18 cellular contexts compared by ENCODE assay signal in genomic region chr4:147312376-147313046, GRCh38.
DNase-seq lines count a peak whose midpoint lies in the region; ATAC-seq and TF ChIP-seq lines count a peak whose summit lies in the region.
"Had no signal": no experiment of that assay in that cellular context is flagged by ENCODE, and none has a peak within 500 bp of the region (broad histone marks: within the 10 kb centered on the region; RNA-seq: fewer than 3 reads in every experiment).

No MANE protein-coding gene starts in this region.

- POLR2A ChIA-PET in A673 (lab: Charles Lee; ENCODE audit: low non-redundant PET) = no interaction called here

- peaks cover 24% of the 10 kb centered on the region for H3K4me1 ChIP-seq in A673 (ENCODE audit: insufficient read depth, low read length, poor library complexity, severe bottlenecking)

- CTCF ChIA-PET in A673 (lab: Charles Lee) = no interaction called here

- H3K27ac ChIP-seq in A673 (ENCODE audit: low read depth, low read length, poor library complexity, severe bottlenecking) = peak overlapping the region; percentile 62
- H3K27ac ChIP-seq: brain microvascular endothelial cell, KMS-11 had no signal

- ATAC-seq in GM21367 (IDR thresholded peaks at IDR 0.05; ENCODE audit: unreplicated experiment) = no peak
- no peak for ATAC-seq in GM19023 (IDR thresholded peaks at IDR 0.05; ENCODE audit: unreplicated experiment)
- no peak for ATAC-seq in GM21381 (IDR thresholded peaks at IDR 0.05; ENCODE audit: unreplicated experiment)
- ATAC-seq: Panc1 had no signal

- no peaks in the 10 kb centered on the region for H3K27me3 ChIP-seq in A673 (replicated peaks; ENCODE audit: insufficient read depth, low read depth, low read length, poor library complexity)
- H3K27me3 ChIP-seq: brain microvascular endothelial cell had no signal

- H3K4me3 Mint-ChIP-seq in nephron = peak overlapping the region in 2 of 3 experiments; percentile 1 to 11
- no peak overlapping the region for H3K4me3 Mint-ChIP-seq in activated naive CD8-positive, alpha-beta T cell treated with anti-CD3 and anti-CD28 coated beads for 36 hours

- TF ChIP-seq CTCF in A673 (conservative IDR thresholded peaks at IDR 0.05; ENCODE audit: low read depth, low read length) = no peak
- TF ChIP-seq CTCF in fibroblast of mammary gland (conservative IDR thresholded peaks at IDR 0.05; ENCODE audit: control insufficient read depth, insufficient read depth, low read depth, low read length) = no peak
- TF ChIP-seq CTCF in nephron (IDR thresholded peaks at IDR 0.05; ENCODE audit: unreplicated experiment in 3 of 3) = no peak

- DNase-seq in A673 (ENCODE audit: low spot score) (peak; percentile 88), M059J (ENCODE audit: low read depth) (peak; percentile 75), fibroblast of mammary gland (ENCODE audit: low read depth) (peak; percentile 44)
- DNase-seq in activated naive CD8-positive, alpha-beta T cell treated with anti-CD3 and anti-CD28 coated beads for 36 hours = no peak
- DNase-seq: activated CD8-positive, alpha-beta memory T cell treated with anti-CD3 and anti-CD28 coated beads for 24 hours; activated effector memory CD4-positive, alpha-beta T cell treated with anti-CD3 and anti-CD28 coated beads, Interleukin-2, amount 50 U/mL, for 16 hours; brain microvascular endothelial cell; effector CD8-positive, alpha-beta T cell; NCI-H1694 treated with DMSO at 0.1 percent for 48 hours; NCI-H526 treated with DMSO at 0.1 percent for 48 hours; substantia nigra; SW 1271 had no signal

- no peaks in the 10 kb centered on the region for H3K36me3 ChIP-seq in A673 (ENCODE audit: insufficient read depth, low read length, poor library complexity, severe bottlenecking)
- H3K36me3 ChIP-seq: brain microvascular endothelial cell had no signal

- H3K4me3 ChIP-seq in A673 (ENCODE audit: low read depth, low read length, poor library complexity, severe bottlenecking) = peak overlapping the region; percentile 11
- no peak overlapping the region for H3K4me3 ChIP-seq in fibroblast of mammary gland (ENCODE audit: control insufficient read depth, low read depth, low read length)

- H3K4me1 Mint-ChIP-seq in nephron = peaks cover 51% of the 10 kb centered on the region
- no peaks in the 10 kb centered on the region for H3K4me1 Mint-ChIP-seq in activated naive CD8-positive, alpha-beta T cell treated with anti-CD3 and anti-CD28 coated beads for 36 hours

- no peaks in the 10 kb centered on the region for H3K9me3 ChIP-seq in A673 (ENCODE audit: low read depth, low read length, poor library complexity, severe bottlenecking)

- H3K27me3 Mint-ChIP-seq in nephron (ENCODE audit: low read depth) = no peaks in the 10 kb centered on the region
- no peaks in the 10 kb centered on the region for H3K27me3 Mint-ChIP-seq in activated naive CD8-positive, alpha-beta T cell treated with anti-CD3 and anti-CD28 coated beads for 36 hours

- no peaks in the 10 kb centered on the region for H3K9me3 Mint-ChIP-seq in nephron
- H3K9me3 Mint-ChIP-seq in activated naive CD8-positive, alpha-beta T cell treated with anti-CD3 and anti-CD28 coated beads for 36 hours = no peaks in the 10 kb centered on the region

- no peaks in the 10 kb centered on the region for H3K36me3 Mint-ChIP-seq in nephron (ENCODE audit: low read depth)
- no peaks in the 10 kb centered on the region for H3K36me3 Mint-ChIP-seq in activated naive CD8-positive, alpha-beta T cell treated with anti-CD3 and anti-CD28 coated beads for 36 hours

- peak overlapping the region; percentile 87 to 96 (median 89) for H3K27ac Mint-ChIP-seq in nephron
- no peak overlapping the region for H3K27ac Mint-ChIP-seq in activated naive CD8-positive, alpha-beta T cell treated with anti-CD3 and anti-CD28 coated beads for 36 hours

- intact Hi-C loops in A673 (cut with micrococcal nuclease; ENCODE audit: unreplicated experiment) = no loop called here

- BruUV-seq in A673 (replicated peaks; lab: Mats Ljungman, UMichigan) = no TSS peak
